Comparison of ENCODE assay signal across 9 cellular contexts in genomic region chr7:149874644-149875028, GRCh38. TPM values are rescaled to one million over a fixed set of nuclear protein-coding genes. Genes with fewer than 3 reads are reported as not detected.
DNase-seq lines count a peak whose midpoint lies in the region; ATAC-seq, FAIRE-seq and TF ChIP-seq lines count a peak whose summit lies in the region.
"Had no signal": no experiment of that assay in that cellular context is flagged by ENCODE, and none has a peak within 500 bp of the region (broad histone marks: within the 10 kb centered on the region; RNA-seq: fewer than 3 reads in every experiment).

No MANE protein-coding gene starts in this region.

- H3K9me3 Mint-ChIP-seq in HFFc6 = no peaks in the 10 kb centered on the region
- no peaks in the 10 kb centered on the region for H3K9me3 Mint-ChIP-seq in natural killer cell treated with Interleukin-12 subunit alpha and Interleukin-12 subunit beta and Interleukin-15 and Interleukin-18, amount 100 ng/mL, for 72 hours

- H3K27ac ChIP-seq in BLaER1 = no peak overlapping the region
- H3K27ac ChIP-seq in small intestine (ENCODE audit: low read depth in 1 of 2, low read length in 1 of 2) = no peak overlapping the region

- H3K4me1 ChIP-seq in BLaER1 = peaks cover 52% of the 10 kb centered on the region
- H3K4me1 ChIP-seq in small intestine (ENCODE audit: control insufficient read depth in 2 of 2, insufficient read depth in 1 of 2, low read depth in 1 of 2, low read length in 1 of 2) = peaks cover 0 to 6% of the 10 kb centered on the region in 2 donors

- H3K4me2 ChIP-seq in BLaER1 = peak overlapping the region; percentile 97

- 64 to 76% (median 70%) methylated on average over 8 of the region's 8 CpGs for WGBS in small intestine, 3 donors

- no peaks in the 10 kb centered on the region for H3K36me3 Mint-ChIP-seq in HFFc6 (ENCODE audit: low read depth)
- H3K36me3 Mint-ChIP-seq in natural killer cell treated with Interleukin-12 subunit alpha and Interleukin-12 subunit beta and Interleukin-15 and Interleukin-18, amount 100 ng/mL, for 72 hours = no peaks in the 10 kb centered on the region

- no peak for ATAC-seq in natural killer cell treated with Interleukin-12 subunit alpha and Interleukin-12 subunit beta and Interleukin-15 and Interleukin-18, amount 100 ng/mL, for 72 hours
- ATAC-seq in HG03108 (IDR thresholded peaks at IDR 0.05; ENCODE audit: unreplicated experiment) (no peak), GM19452 (IDR thresholded peaks at IDR 0.05; ENCODE audit: unreplicated experiment) (no peak)

- H3K4me3 Mint-ChIP-seq in HFFc6 = peak overlapping the region; percentile 91
- peak overlapping the region; percentile 82 for H3K4me3 Mint-ChIP-seq in natural killer cell treated with Interleukin-12 subunit alpha and Interleukin-12 subunit beta and Interleukin-15 and Interleukin-18, amount 100 ng/mL, for 72 hours

- H3K27me3 ChIP-seq in BLaER1 (peaks cover 7% of the 10 kb centered on the region; the same call in 1 of the 2 replicates), small intestine (ENCODE audit: control insufficient read depth in 2 of 2, insufficient read depth in 2 of 2, low read length in 2 of 2) (no peaks in the 10 kb centered on the region)

- H3K27ac Mint-ChIP-seq in HFFc6 = no peak overlapping the region
- H3K27ac Mint-ChIP-seq in natural killer cell treated with Interleukin-12 subunit alpha and Interleukin-12 subunit beta and Interleukin-15 and Interleukin-18, amount 100 ng/mL, for 72 hours = peak overlapping the region; percentile 62 to 68

- no peak for DNase-seq in HFFc6
- peak; percentile 62 for DNase-seq in cerebellum (ENCODE audit: low spot score)
- DNase-seq in natural killer cell treated with Interleukin-12 subunit alpha and Interleukin-12 subunit beta and Interleukin-15 and Interleukin-18, amount 100 ng/mL, for 72 hours (ENCODE audit: low spot score) = peak; percentile 44
- no peak for DNase-seq in GOT3 (lab: John Stamatoyannopoulos, UW)
- no peak for DNase-seq in small intestine
- DNase-seq: retina had no signal

- no peak for FAIRE-seq in small intestine (lab: Jason Lieb, UNC)

- TF ChIP-seq CTCF in HFFc6 (IDR thresholded peaks at IDR 0.05) = no peak

- H3K27me3 Mint-ChIP-seq in HFFc6 (ENCODE audit: insufficient read depth) = no peaks in the 10 kb centered on the region
- H3K27me3 Mint-ChIP-seq in natural killer cell treated with Interleukin-12 subunit alpha and Interleukin-12 subunit beta and Interleukin-15 and Interleukin-18, amount 100 ng/mL, for 72 hours = no peaks in the 10 kb centered on the region

- H3K36me3 ChIP-seq in BLaER1 (peaks cover 15% of the 10 kb centered on the region; the same call in 1 of the 2 replicates), small intestine (ENCODE audit: control insufficient read depth in 2 of 2, insufficient read depth in 2 of 2, low read length in 2 of 2) (no peaks in the 10 kb centered on the region)

- H3K4me1 Mint-ChIP-seq in HFFc6 (ENCODE audit: low read depth) = peaks cover 21% of the 10 kb centered on the region
- peaks cover 39 to 44% of the 10 kb centered on the region in 2 donors for H3K4me1 Mint-ChIP-seq in natural killer cell treated with Interleukin-12 subunit alpha and Interleukin-12 subunit beta and Interleukin-15 and Interleukin-18, amount 100 ng/mL, for 72 hours (ENCODE audit: low read depth in 2 of 2)

- H4K20me1 ChIP-seq in BLaER1 = no peaks in the 10 kb centered on the region

- H3K9ac ChIP-seq in BLaER1 = no peak overlapping the region; the same call in 1 of the 2 replicates

- no peaks in the 10 kb centered on the region for H3K9me3 ChIP-seq in BLaER1
- H3K9me3 ChIP-seq in small intestine (ENCODE audit: control insufficient read depth, low read depth) = no peaks in the 10 kb centered on the region

- peak overlapping the region; percentile 74 for H3K4me3 ChIP-seq in BLaER1
- no peak overlapping the region for H3K4me3 ChIP-seq in small intestine (ENCODE audit: low read depth in 1 of 2, low read length in 2 of 2)

RNA-seq across cellular contexts. Expression of gene ATP6V0E2, which starts 0.9 kb away (rescaled TPM):
- total RNA-seq in HFFc6 (2021; fragmentation: NEBNext Ultra II Directional; extraction: Animal tissue kit (Norgen Biotek cat#: 25700)) = 10 to 100 TPM; 40.9 to 54.8 (median 48.0) TPM
- 100 TPM for total RNA-seq in cerebellum
- 10 to 100 TPM; 32.6 to 64.3 TPM for total RNA-seq in natural killer cell treated with Interleukin-12 subunit alpha and Interleukin-12 subunit beta and Interleukin-15 and Interleukin-18, amount 100 ng/mL, for 72 hours
- polyA plus RNA-seq in small intestine = 10 to 100 TPM in 1 of 3 donors, 1 to 10 TPM in 2; 4.9 to 33.8 (median 5.4) TPM

RNA-seq across cellular contexts. Expression of gene ZNF862, which starts 36.5 kb away (rescaled TPM):
- total RNA-seq in HFFc6 (2021; fragmentation: NEBNext Ultra II Directional; extraction: Animal tissue kit (Norgen Biotek cat#: 25700)) = 1 to 10 TPM; 5.2 to 8.2 (median 6.9) TPM
- total RNA-seq in cerebellum = 18.5 TPM
- 10 to 100 TPM; 18.8 to 19.1 TPM for total RNA-seq in natural killer cell treated with Interleukin-12 subunit alpha and Interleukin-12 subunit beta and Interleukin-15 and Interleukin-18, amount 100 ng/mL, for 72 hours
- 1 to 10 TPM; 3.2 to 8.1 (median 5.2) TPM for polyA plus RNA-seq in small intestine

Comparison
In these comparisons a context has a peak if more than half of its experiments do, and no peak if none do; other contexts are left out.
1. DNase-seq: peak in cerebellum (single experiment) and natural killer cell treated with Interleukin-12 subunit alpha and Interleukin-12 subunit beta and Interleukin-15 and Interleukin-18, amount 100 ng/mL, for 72 hours (single experiment); none in HFFc6 (single experiment), GOT3 (single experiment) and small intestine (single experiment).